Comparison of ENCODE assay signal across 26 cellular contexts in genomic region chr6:162140453-162140852, GRCh38.
"Had no signal": no experiment of that assay in that cellular context is flagged by ENCODE, and none has a peak within 500 bp of the region (broad histone marks: within the 10 kb centered on the region; RNA-seq: fewer than 3 reads in every experiment).

No MANE protein-coding gene starts in this region.

- H3K27me3 ChIP-seq: adrenal gland, body of pancreas, breast epithelium, MG63 had no signal

- H3K4me3 ChIP-seq: adrenal gland, body of pancreas, breast epithelium, MG63 had no signal

- ATAC-seq: activated CD4-positive, alpha-beta T cell treated with anti-CD3 and anti-CD28 coated beads for 36 hours; activated CD4-positive, CD25-positive, alpha-beta regulatory T cell treated with anti-CD3 and anti-CD28 coated beads, Interleukin-2, amount 50 U/mL, for 24 hours; activated CD8-positive, alpha-beta T cell treated with anti-CD3 and anti-CD28 coated beads, Interleukin-2, amount 10 ng/mL, durations not matched to agents 7 days and 5 days; activated naive CD4-positive, alpha-beta T cell treated with anti-CD3 and anti-CD28 coated beads, Interleukin-2, amount 50 U/mL, for 72 hours; body of pancreas; WTC11 had no signal

- H3K9me3 ChIP-seq: adrenal gland, MG63 had no signal

- H3K27ac ChIP-seq: adrenal gland, body of pancreas, breast epithelium had no signal

- H3K4me1 ChIP-seq: adrenal gland, body of pancreas, breast epithelium had no signal

- H3K36me3 ChIP-seq: adrenal gland, breast epithelium, MG63 had no signal

- DNase-seq: activated CD4-positive, alpha-beta T cell treated with anti-CD3 and anti-CD28 coated beads for 36 hours; activated CD4-positive, alpha-beta T cell treated with anti-CD3 and anti-CD28 coated beads, Interleukin-2, amount 10 ng/mL, durations not matched to agents 7 days and 5 days; activated CD4-positive, alpha-beta T cell treated with anti-CD3 and anti-CD28 coated beads, Interleukin-2, amount 50 U/mL, for 48 hours; activated CD8-positive, alpha-beta T cell treated with anti-CD3 and anti-CD28 coated beads, Interleukin-2, amount 10 ng/mL, durations not matched to agents 7 days and 5 days; activated gamma-delta T cell; activated naive CD4-positive, alpha-beta T cell treated with Interleukin-2 at 50 U/mL for 16 hours; activated T-cell treated with anti-CD3 and anti-CD28 coated beads, Interleukin-2, amount 50 U/mL, for 24 hours; Kasumi-1; KG1; MG63; NCI-H1048; NCI-H1105 treated with DMSO at 0.1 percent for 48 hours; NCI-H1436; NCI-H1694; NCI-H1930; NCI-H2081 treated with DMSO at 0.1 percent for 48 hours; NCI-H345; NCI-H524 treated with DMSO at 0.1 percent for 48 hours; OCI-M1; Right ventricle myocardium superior had no signal
